In the genomic region with DNA sequence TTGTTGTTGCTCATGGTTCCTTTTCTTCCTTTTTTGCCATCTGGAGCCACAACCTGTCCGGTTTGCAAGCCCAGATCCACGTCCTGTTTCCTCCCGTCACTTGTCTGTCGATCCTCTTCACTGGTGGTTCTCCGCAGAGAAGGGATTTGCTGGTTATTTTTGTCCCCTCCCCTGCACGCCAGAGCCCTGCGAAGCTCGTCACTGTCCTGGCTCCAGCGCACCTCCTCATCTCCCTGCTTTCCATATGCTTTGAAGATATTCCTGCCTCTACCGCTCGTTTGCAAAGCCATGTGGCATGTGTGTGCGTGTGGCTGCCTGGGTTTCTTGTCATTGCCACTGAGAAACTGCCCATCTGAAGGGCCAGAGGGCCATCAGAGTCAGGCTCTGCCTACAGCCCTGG, we compare ENCODE assay signal across 21 cellular contexts.
DNase-seq lines count a peak whose midpoint lies in the region; ATAC-seq and TF ChIP-seq lines count a peak whose summit lies in the region.
"Had no signal": no experiment of that assay in that cellular context is flagged by ENCODE, and none has a peak within 500 bp of the region (broad histone marks: within the 10 kb centered on the region; RNA-seq: fewer than 3 reads in every experiment).

No MANE protein-coding gene starts in this region.

- peak overlapping the region; percentile 53 for H3K4me3 ChIP-seq in BE2C (ENCODE audit: low read depth, low read length)
- no peak overlapping the region for H3K4me3 ChIP-seq in GM23338
- H3K4me3 ChIP-seq: body of pancreas, pancreas, spleen, transverse colon had no signal

- peaks cover 6% of the 10 kb centered on the region for H3K27me3 Mint-ChIP-seq in GM23338 (ENCODE audit: insufficient read depth, low read depth, poor library complexity)
- peaks cover 25 to 34% of the 10 kb centered on the region in 2 donors for H3K27me3 Mint-ChIP-seq in natural killer cell treated with Interleukin-12 subunit alpha and Interleukin-12 subunit beta and Interleukin-15 and Interleukin-18, amount 100 ng/mL, for 72 hours

- H3K9me2 ChIP-seq in GM23338 (ENCODE audit: insufficient read depth), result peaks cover 11% of the 10 kb centered on the region

- no peaks in the 10 kb centered on the region for H3K9me3 Mint-ChIP-seq in GM23338
- no peaks in the 10 kb centered on the region for H3K9me3 Mint-ChIP-seq in natural killer cell treated with Interleukin-12 subunit alpha and Interleukin-12 subunit beta and Interleukin-15 and Interleukin-18, amount 100 ng/mL, for 72 hours
- H3K9me3 Mint-ChIP-seq: naive thymus-derived CD8-positive, alpha-beta T cell had no signal

- no peak overlapping the region for H3K4me3 Mint-ChIP-seq in GM23338
- H3K4me3 Mint-ChIP-seq in natural killer cell treated with Interleukin-12 subunit alpha and Interleukin-12 subunit beta and Interleukin-15 and Interleukin-18, amount 100 ng/mL, for 72 hours, result no peak overlapping the region
- H3K4me3 Mint-ChIP-seq: activated CD8-positive, alpha-beta memory T cell treated with anti-CD3 and anti-CD28 coated beads, Interleukin-2, amount 10 ng/mL, durations not matched to agents 7 days and 5 days; naive thymus-derived CD8-positive, alpha-beta T cell had no signal

- no peaks in the 10 kb centered on the region for H3K9me3 ChIP-seq in BE2C
- H3K9me3 ChIP-seq: body of pancreas, pancreas, spleen, transverse colon had no signal

- no peak overlapping the region for H3K4me2 ChIP-seq in GM23338

- no peaks in the 10 kb centered on the region for H3K79me2 ChIP-seq in GM23338 (replicated peaks; ENCODE audit: insufficient read depth)

- peaks cover 3% of the 10 kb centered on the region; the same call in 2 of the 3 replicates for H3K4me1 Mint-ChIP-seq in GM23338
- peaks cover 0 to 4% of the 10 kb centered on the region in 2 donors for H3K4me1 Mint-ChIP-seq in natural killer cell treated with Interleukin-12 subunit alpha and Interleukin-12 subunit beta and Interleukin-15 and Interleukin-18, amount 100 ng/mL, for 72 hours (ENCODE audit: low read depth in 2 of 2)
- H3K4me1 Mint-ChIP-seq: activated CD8-positive, alpha-beta memory T cell treated with anti-CD3 and anti-CD28 coated beads, Interleukin-2, amount 10 ng/mL, durations not matched to agents 7 days and 5 days had no signal

- H3K36me3 Mint-ChIP-seq in GM23338 (ENCODE audit: low read depth), result no peaks in the 10 kb centered on the region
- no peaks in the 10 kb centered on the region for H3K36me3 Mint-ChIP-seq in natural killer cell treated with Interleukin-12 subunit alpha and Interleukin-12 subunit beta and Interleukin-15 and Interleukin-18, amount 100 ng/mL, for 72 hours
- H3K36me3 Mint-ChIP-seq: activated CD8-positive, alpha-beta memory T cell treated with anti-CD3 and anti-CD28 coated beads, Interleukin-2, amount 10 ng/mL, durations not matched to agents 7 days and 5 days; CD14-positive monocyte; naive thymus-derived CD8-positive, alpha-beta T cell had no signal

- no peak overlapping the region for H3K27ac ChIP-seq in GM23338 (ENCODE audit: low read depth)
- H3K27ac ChIP-seq in VCaP, result peak overlapping the region; percentile 8; the same call in 1 of the 2 replicates
- H3K27ac ChIP-seq: RWPE1, spleen, transverse colon had no signal

- H2AFZ ChIP-seq in GM23338, result peak overlapping the region; percentile 74

- no peak overlapping the region for H3K27ac Mint-ChIP-seq in GM23338
- H3K27ac Mint-ChIP-seq in natural killer cell treated with Interleukin-12 subunit alpha and Interleukin-12 subunit beta and Interleukin-15 and Interleukin-18, amount 100 ng/mL, for 72 hours, result no peak overlapping the region
- H3K27ac Mint-ChIP-seq: activated CD8-positive, alpha-beta memory T cell treated with anti-CD3 and anti-CD28 coated beads, Interleukin-2, amount 10 ng/mL, durations not matched to agents 7 days and 5 days had no signal

- H3K27me3 ChIP-seq in BE2C, result no peaks in the 10 kb centered on the region
- no peaks in the 10 kb centered on the region for H3K27me3 ChIP-seq in GM23338 (ENCODE audit: insufficient read depth)
- H3K27me3 ChIP-seq: body of pancreas, pancreas, transverse colon had no signal

- peaks cover 15% of the 10 kb centered on the region for H3K4me1 ChIP-seq in BE2C
- H3K4me1 ChIP-seq in GM23338 (ENCODE audit: insufficient read depth), result no peaks in the 10 kb centered on the region
- H3K4me1 ChIP-seq: spleen, transverse colon had no signal

- TF ChIP-seq CTCF in BE2C (IDR thresholded peaks at IDR 0.05; ENCODE audit: low read depth, low read length) (no peak), GM23338 (conservative IDR thresholded peaks at IDR 0.05; ENCODE audit: low read depth in 2 of 2) (no peak), VCaP (conservative IDR thresholded peaks at IDR 0.05) (no peak)

- no peaks in the 10 kb centered on the region for H3F3A ChIP-seq in GM23338 (replicated peaks; ENCODE audit: low read depth)

- H4K20me1 ChIP-seq in GM23338 (replicated peaks; ENCODE audit: insufficient read depth), result no peaks in the 10 kb centered on the region

- DNase-seq in BE2C, result peak; percentile 63
- no peak for DNase-seq in GM23338 (ENCODE audit: low spot score)
- DNase-seq in left kidney (ENCODE audit: low read depth, low spot score), result peak; percentile 35
- DNase-seq in activated CD4-positive, alpha-beta T cell treated with anti-CD3 and anti-CD28 coated beads, Interleukin-2, amount 50 U/mL, for 4 hours, result no peak
- DNase-seq in natural killer cell treated with Interleukin-12 subunit alpha and Interleukin-12 subunit beta and Interleukin-15 and Interleukin-18, amount 100 ng/mL, for 72 hours (ENCODE audit: low spot score), result no peak
- DNase-seq in UCSD-AML1 (lab: John Stamatoyannopoulos, UW; ENCODE audit: unreplicated experiment), result no peak
- DNase-seq: activated CD4-positive, alpha-beta T cell treated with anti-CD3 and anti-CD28 coated beads, Interleukin-2, amount 50 U/mL, for 1 hour; activated CD8-positive, alpha-beta memory T cell treated with anti-CD3 and anti-CD28 coated beads, Interleukin-2, amount 10 ng/mL, durations not matched to agents 7 days and 5 days; activated naive CD4-positive, alpha-beta T cell; activated T-cell treated with anti-CD3 and anti-CD28 coated beads, Interleukin-2, amount 50 U/mL, for 48 hours; effector CD8-positive, alpha-beta T cell; GOT3; Karpas-422; naive thymus-derived CD8-positive, alpha-beta T cell; spleen; transverse colon had no signal

- ATAC-seq in GM23338, result no peak
- no peak for ATAC-seq in natural killer cell treated with Interleukin-12 subunit alpha and Interleukin-12 subunit beta and Interleukin-15 and Interleukin-18, amount 100 ng/mL, for 72 hours
- ATAC-seq: activated CD8-positive, alpha-beta memory T cell treated with anti-CD3 and anti-CD28 coated beads, Interleukin-2, amount 10 ng/mL, durations not matched to agents 7 days and 5 days; naive thymus-derived CD8-positive, alpha-beta T cell had no signal

- no peaks in the 10 kb centered on the region for H3K36me3 ChIP-seq in BE2C
- no peaks in the 10 kb centered on the region for H3K36me3 ChIP-seq in GM23338 (ENCODE audit: insufficient read depth)
- H3K36me3 ChIP-seq: pancreas, spleen, transverse colon had no signal

TF ChIP-seq in GM23338, 12 proteins besides CTCF, POLR2A, EP300 and RAD21 (continues in another document):
- TF ChIP-seq POLR2AphosphoS5 (IDR thresholded peaks at IDR 0.05; ENCODE audit: low read depth), result no peak
- TF ChIP-seq EZH2 (IDR thresholded peaks at IDR 0.05; ENCODE audit: low read depth, unreplicated experiment), result no peak
- TF ChIP-seq EZH2phosphoT487 (IDR thresholded peaks at IDR 0.05; ENCODE audit: unreplicated experiment), result no peak
- TF ChIP-seq, protein P1, sequence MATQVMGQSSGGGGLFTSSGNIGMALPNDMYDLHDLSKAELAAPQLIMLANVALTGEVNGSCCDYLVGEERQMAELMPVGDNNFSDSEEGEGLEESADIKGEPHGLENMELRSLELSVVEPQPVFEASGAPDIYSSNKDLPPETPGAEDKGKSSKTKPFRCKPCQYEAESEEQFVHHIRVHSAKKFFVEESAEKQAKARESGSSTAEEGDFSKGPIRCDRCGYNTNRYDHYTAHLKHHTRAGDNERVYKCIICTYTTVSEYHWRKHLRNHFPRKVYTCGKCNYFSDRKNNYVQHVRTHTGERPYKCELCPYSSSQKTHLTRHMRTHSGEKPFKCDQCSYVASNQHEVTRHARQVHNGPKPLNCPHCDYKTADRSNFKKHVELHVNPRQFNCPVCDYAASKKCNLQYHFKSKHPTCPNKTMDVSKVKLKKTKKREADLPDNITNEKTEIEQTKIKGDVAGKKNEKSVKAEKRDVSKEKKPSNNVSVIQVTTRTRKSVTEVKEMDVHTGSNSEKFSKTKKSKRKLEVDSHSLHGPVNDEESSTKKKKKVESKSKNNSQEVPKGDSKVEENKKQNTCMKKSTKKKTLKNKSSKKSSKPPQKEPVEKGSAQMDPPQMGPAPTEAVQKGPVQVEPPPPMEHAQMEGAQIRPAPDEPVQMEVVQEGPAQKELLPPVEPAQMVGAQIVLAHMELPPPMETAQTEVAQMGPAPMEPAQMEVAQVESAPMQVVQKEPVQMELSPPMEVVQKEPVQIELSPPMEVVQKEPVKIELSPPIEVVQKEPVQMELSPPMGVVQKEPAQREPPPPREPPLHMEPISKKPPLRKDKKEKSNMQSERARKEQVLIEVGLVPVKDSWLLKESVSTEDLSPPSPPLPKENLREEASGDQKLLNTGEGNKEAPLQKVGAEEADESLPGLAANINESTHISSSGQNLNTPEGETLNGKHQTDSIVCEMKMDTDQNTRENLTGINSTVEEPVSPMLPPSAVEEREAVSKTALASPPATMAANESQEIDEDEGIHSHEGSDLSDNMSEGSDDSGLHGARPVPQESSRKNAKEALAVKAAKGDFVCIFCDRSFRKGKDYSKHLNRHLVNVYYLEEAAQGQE (IDR thresholded peaks at IDR 0.05; ENCODE audit: unreplicated experiment), result no peak

Comparison
In these comparisons a context has a peak if more than half of its experiments do, and no peak if none do; other contexts are left out.
1. DNase-seq: peak in BE2C (single experiment) and left kidney (single experiment); none in GM23338 (single experiment), activated CD4-positive, alpha-beta T cell treated with anti-CD3 and anti-CD28 coated beads, Interleukin-2, amount 50 U/mL, for 4 hours (0 of 2), natural killer cell treated with Interleukin-12 subunit alpha and Interleukin-12 subunit beta and Interleukin-15 and Interleukin-18, amount 100 ng/mL, for 72 hours (single experiment) and UCSD-AML1 (single experiment).